In genomic region chr2:75709297-75709696, GRCh38 we compare ENCODE assay signal across 9 cellular contexts. TPM values are rescaled to one million over a fixed set of nuclear protein-coding genes. Genes with fewer than 3 reads are reported as not detected.
DNase-seq lines count a peak whose midpoint lies in the region; ATAC-seq and TF ChIP-seq lines count a peak whose summit lies in the region.
"Had no signal": no experiment of that assay in that cellular context is flagged by ENCODE, and none has a peak within 500 bp of the region (broad histone marks: within the 10 kb centered on the region; RNA-seq: fewer than 3 reads in every experiment).

No MANE protein-coding gene starts in this region.

- no peaks in the 10 kb centered on the region for H3K9me3 Mint-ChIP-seq in natural killer cell

- WGBS in mammary epithelial cell (ENCODE audit: low coverage, missing lambda C conversion rate), result 93% methylated on average over 3 of the region's 3 CpGs

- no peak for ATAC-seq in natural killer cell

- peaks cover 24% of the 10 kb centered on the region for H3K36me3 ChIP-seq in Karpas-422 (ENCODE audit: insufficient read depth, low read length)
- H3K36me3 ChIP-seq in mammary epithelial cell (ENCODE audit: insufficient read depth, low read length), result no peaks in the 10 kb centered on the region

- H2AFZ ChIP-seq in Karpas-422 (ENCODE audit: low read length) (no peak overlapping the region), mammary epithelial cell (ENCODE audit: low read depth, low read length) (no peak overlapping the region)

- H3K9ac ChIP-seq in Karpas-422 (ENCODE audit: low read length), result peak overlapping the region; percentile 87
- H3K9ac ChIP-seq in mammary epithelial cell (ENCODE audit: insufficient read depth, low read length), result peak overlapping the region; percentile 9

- H3K4me1 ChIP-seq in Karpas-422 (ENCODE audit: low read length), result peaks cover 50% of the 10 kb centered on the region
- H3K4me1 ChIP-seq in mammary epithelial cell (ENCODE audit: insufficient read depth, low read length), result peaks cover 8% of the 10 kb centered on the region

- H3K27ac ChIP-seq in Karpas-422 (ENCODE audit: low read length), result peak overlapping the region; percentile 76
- no peak overlapping the region for H3K27ac ChIP-seq in mammary epithelial cell (ENCODE audit: insufficient read depth, low read depth, low read length)

- intact Hi-C loops in mammary epithelial cell (cut with micrococcal nuclease) (no loop called here), natural killer cell (cut with micrococcal nuclease) (no loop called here)

- CTCF ChIA-PET in mammary epithelial cell (lab: Charles Lee; ENCODE audit: low non-redundant PET), result interaction anchor here (0.7 kb wide), 1 partner anchor 82 kb away, joined by 3 read pairs; no protein-coding TSS in a partner anchor

- dilution Hi-C loops in mammary epithelial cell (cut with HindIII; ENCODE audit: low sequenced_read_pairs), result no loop called here

- H3K79me2 ChIP-seq in Karpas-422 (ENCODE audit: low read length) (peaks cover 61% of the 10 kb centered on the region), mammary epithelial cell (ENCODE audit: insufficient read depth, low read length) (peaks cover 16% of the 10 kb centered on the region)

- peak; percentile 11 for DNase-seq in G401 (ENCODE audit: low spot score)
- DNase-seq in Karpas-422, result peak; percentile 72
- DNase-seq in mammary epithelial cell, result no peak
- DNase-seq in natural killer cell, result no peak
- DNase-seq in NCI-H345 (lab: John Stamatoyannopoulos, UW), result no peak
- DNase-seq in midbrain (lab: John Stamatoyannopoulos, UW), result no peak
- no peak for DNase-seq in HCEC 1CT
- no peak for DNase-seq in AG08396 (ENCODE audit: low spot score)
- DNase-seq: NCI-H446 treated with DMSO at 0.1 percent for 48 hours had no signal

- H3K36me3 Mint-ChIP-seq in natural killer cell, result no peaks in the 10 kb centered on the region

- H3K4me3 Mint-ChIP-seq in natural killer cell, result peak overlapping the region; percentile 35

- H3K27me3 ChIP-seq in Karpas-422 (ENCODE audit: low read length) (no peaks in the 10 kb centered on the region), mammary epithelial cell (ENCODE audit: insufficient read depth, low read length) (no peaks in the 10 kb centered on the region)

- BruUV-seq in mammary epithelial cell (replicated peaks; lab: Mats Ljungman, UMichigan), result no TSS peak

- in situ Hi-C loops in G401 (cut with HindIII; ENCODE audit: low sequenced_read_pairs), result no loop called here
- in situ Hi-C loops in mammary epithelial cell (cut with MboI; ENCODE audit: low sequenced_read_pairs in 2 of 2), result no loop called here

- peak overlapping the region; percentile 76 for H3K4me3 ChIP-seq in Karpas-422 (ENCODE audit: low read length)
- H3K4me3 ChIP-seq in mammary epithelial cell (replicated peaks in 1 of 3; ENCODE audit: insufficient read depth in 1 of 3, low read depth in 2 of 3, low read length in 3 of 3), result peak overlapping the region; percentile 73 to 91 (median 74)

- H3K9me2 ChIP-seq in Karpas-422 (replicated peaks; ENCODE audit: insufficient read depth, low read length), result no peaks in the 10 kb centered on the region

- TF ChIP-seq CTCF in mammary epithelial cell (conservative IDR thresholded peaks at IDR 0.05 in 1 of 2, IDR thresholded peaks at IDR 0.05 in 1 of 2; ENCODE audit: extremely low read depth in 1 of 2, insufficient read depth in 1 of 2, low read depth in 1 of 2, low read length in 2 of 2) (no peak), natural killer cell (IDR thresholded peaks at IDR 0.05) (no peak)

- no peaks in the 10 kb centered on the region for H3K27me3 Mint-ChIP-seq in natural killer cell (ENCODE audit: low read depth in 2 of 2)

- peaks cover 23 to 26% of the 10 kb centered on the region in 2 donors for H3K4me1 Mint-ChIP-seq in natural killer cell

- H3K27ac Mint-ChIP-seq in natural killer cell, result peak overlapping the region in 1 of 2 donors; percentile 67

- H4K20me1 ChIP-seq in Karpas-422 (ENCODE audit: insufficient read depth, low read depth, low read length), result no peaks in the 10 kb centered on the region
- H4K20me1 ChIP-seq in mammary epithelial cell (ENCODE audit: insufficient read depth, low read length), result no peaks in the 10 kb centered on the region

- H3K9me3 ChIP-seq in Karpas-422 (ENCODE audit: low read length), result no peaks in the 10 kb centered on the region
- H3K9me3 ChIP-seq in mammary epithelial cell (replicated peaks; ENCODE audit: insufficient read depth, low read length), result no peaks in the 10 kb centered on the region

- peak overlapping the region; percentile 99 for H3K4me2 ChIP-seq in Karpas-422 (ENCODE audit: low read depth, low read length, poor library complexity, severe bottlenecking)
- H3K4me2 ChIP-seq in mammary epithelial cell (ENCODE audit: insufficient read depth, low read depth, low read length), result peak overlapping the region; percentile 98

RNA-seq across cellular contexts. Expression of gene GCFC2, which starts 1.4 kb away (rescaled TPM):
- 38.6 and 52.5 TPM in 2 replicates for total RNA-seq in G401 (2014; rRNA removed; shearing (Covaris generic))
- total RNA-seq in Karpas-422 (2014; rRNA removed; shearing (Covaris generic); ENCODE audit: low replicate concordance), result 67.7 and 108 TPM in 2 replicates
- total RNA-seq in mammary epithelial cell, result 10 to 100 TPM; 12.5 to 16.7 TPM
- 6.0 TPM for polyA plus RNA-seq in mammary epithelial cell
- polyA minus RNA-seq in mammary epithelial cell, result 0.67 TPM
- 10 to 100 TPM; 12.0 to 16.2 (median 13.5) TPM for total RNA-seq in natural killer cell

Comparison
In these comparisons a context has a peak if more than half of its experiments do, and no peak if none do; other contexts are left out.
1. DNase-seq: peak in G401 (single experiment) and Karpas-422 (single experiment); none in mammary epithelial cell (single experiment), natural killer cell (single experiment), NCI-H345 (single experiment), midbrain (single experiment), HCEC 1CT (single experiment) and AG08396 (single experiment).